2 cellular contexts compared by ENCODE assay signal in genomic region chrX:129144172-129145038, GRCh38.
TF ChIP-seq lines count a peak whose summit lies in the region.

No MANE protein-coding gene starts in this region.

TF ChIP-seq in SK-N-SH treated with all-trans-retinoic acid at 6 μM for 48 hours, 23 proteins besides CTCF, POLR2A, EP300 and RAD21 (continued from another document):
- TF ChIP-seq TCF4 (CRISPR knock-in tag; IDR thresholded peaks at IDR 0.05; ENCODE audit: borderline replicate concordance): no peak

TF ChIP-seq in SK-N-SH, 30 proteins besides CTCF, POLR2A, EP300 and RAD21:
- TF ChIP-seq, protein P1, sequence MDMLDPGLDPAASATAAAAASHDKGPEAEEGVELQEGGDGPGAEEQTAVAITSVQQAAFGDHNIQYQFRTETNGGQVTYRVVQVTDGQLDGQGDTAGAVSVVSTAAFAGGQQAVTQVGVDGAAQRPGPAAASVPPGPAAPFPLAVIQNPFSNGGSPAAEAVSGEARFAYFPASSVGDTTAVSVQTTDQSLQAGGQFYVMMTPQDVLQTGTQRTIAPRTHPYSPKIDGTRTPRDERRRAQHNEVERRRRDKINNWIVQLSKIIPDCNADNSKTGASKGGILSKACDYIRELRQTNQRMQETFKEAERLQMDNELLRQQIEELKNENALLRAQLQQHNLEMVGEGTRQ (IDR thresholded peaks at IDR 0.05; ENCODE audit: borderline replicate concordance, low read depth, low read length): no peak
- TF ChIP-seq RCOR1 (IDR thresholded peaks at IDR 0.05; ENCODE audit: low read length) (no peak), EZH2phosphoT487 (IDR thresholded peaks at IDR 0.05; ENCODE audit: borderline replicate concordance, low read depth) (no peak), NFIC (IDR thresholded peaks at IDR 0.05; ENCODE audit: borderline replicate concordance) (no peak), SMC3 (IDR thresholded peaks at IDR 0.05; ENCODE audit: low read depth, low read length) (no peak), FOXJ3 (CRISPR knock-in tag; IDR thresholded peaks at IDR 0.05) (no peak), CHD2 (IDR thresholded peaks at IDR 0.05; ENCODE audit: low read length, partially characterized antibody) (no peak)
